In genomic region chr6:26295691-26296555, GRCh38 we compare ENCODE assay signal across 1 cellular context.
TF ChIP-seq lines count a peak whose summit lies in the region.

No MANE protein-coding gene starts in this region.

TF ChIP-seq in HepG2, 621 proteins besides CTCF, POLR2A, EP300 and RAD21 (continued from another document and continues in another):
- TF ChIP-seq ZNF362 (CRISPR knock-in tag; IDR thresholded peaks at IDR 0.05; ENCODE audit: borderline replicate concordance) (no peak), SIX1 (CRISPR knock-in tag; IDR thresholded peaks at IDR 0.05; ENCODE audit: borderline replicate concordance) (peak; percentile 79; the same call in 1 of the 2 replicates), NFE2L1 (CRISPR knock-in tag; IDR thresholded peaks at IDR 0.05; ENCODE audit: borderline replicate concordance) (no peak), TFDP2 (CRISPR knock-in tag; IDR thresholded peaks at IDR 0.05) (0 out of 2 replicates have a peak, but pooled peaks have one; percentile 49), PHF5A (CRISPR knock-in tag; IDR thresholded peaks at IDR 0.05; ENCODE audit: low read depth, unreplicated experiment) (peak; percentile 22), SMAD3 (CRISPR knock-in tag; IDR thresholded peaks at IDR 0.05) (0 out of 2 replicates have a peak, but pooled peaks have one; percentile 44), ZNF441 (CRISPR knock-in tag; IDR thresholded peaks at IDR 0.05; ENCODE audit: borderline replicate concordance) (peak; percentile 71; the same call in 1 of the 2 replicates), FOXC1 (CRISPR knock-in tag; IDR thresholded peaks at IDR 0.05; ENCODE audit: borderline replicate concordance) (0 out of 2 replicates have a peak, but pooled peaks have one; percentile 26), ZBTB25 (CRISPR knock-in tag; IDR thresholded peaks at IDR 0.05) (peak; percentile 25; the same call in 1 of the 2 replicates), MLX (CRISPR knock-in tag; IDR thresholded peaks at IDR 0.05) (peak; percentile 90), TGIF2 (CRISPR knock-in tag; IDR thresholded peaks at IDR 0.05) (peak; percentile 48; the same call in 1 of the 2 replicates), ZMAT5 (CRISPR knock-in tag; IDR thresholded peaks at IDR 0.05; ENCODE audit: borderline replicate concordance, low read depth) (no peak), PCBP2 (optimal IDR thresholded peaks at IDR 0.05; ENCODE audit: low read depth, low read length, poor library complexity, severe bottlenecking) (no peak), ZNF652 (CRISPR knock-in tag; IDR thresholded peaks at IDR 0.05; ENCODE audit: borderline replicate concordance, low read depth) (no peak), AKAP8 (CRISPR knock-in tag; IDR thresholded peaks at IDR 0.05) (no peak), MTERF4 (CRISPR knock-in tag; IDR thresholded peaks at IDR 0.05) (peak; percentile 74; the same call in 1 of the 2 replicates), HIC2 (CRISPR knock-in tag; IDR thresholded peaks at IDR 0.05; ENCODE audit: low read depth) (peak; percentile 21; the same call in 1 of the 2 replicates), ZNF816 (CRISPR knock-in tag; IDR thresholded peaks at IDR 0.05; ENCODE audit: borderline replicate concordance) (peak; percentile 59; the same call in 1 of the 2 replicates), HMGXB3 (CRISPR knock-in tag; IDR thresholded peaks at IDR 0.05; ENCODE audit: borderline replicate concordance) (peak; percentile 50), RNF2 (conservative IDR thresholded peaks at IDR 0.05; ENCODE audit: low read depth) (peak; percentile 85), ZNF280B (CRISPR knock-in tag; IDR thresholded peaks at IDR 0.05; ENCODE audit: borderline replicate concordance) (no peak), ZNF451 (CRISPR knock-in tag; IDR thresholded peaks at IDR 0.05) (no peak), GATAD1 (CRISPR knock-in tag; IDR thresholded peaks at IDR 0.05) (peak; percentile 52; the same call in 1 of the 2 replicates), NCOA2 (CRISPR knock-in tag; IDR thresholded peaks at IDR 0.05) (peak; percentile 35; the same call in 1 of the 2 replicates), ZNF777 (CRISPR knock-in tag; IDR thresholded peaks at IDR 0.05) (no peak), DRAP1 (CRISPR knock-in tag; IDR thresholded peaks at IDR 0.05) (peak; percentile 41; the same call in 1 of the 2 replicates), NFE2 (CRISPR knock-in tag; IDR thresholded peaks at IDR 0.05) (no peak), CBX5 (CRISPR knock-in tag; IDR thresholded peaks at IDR 0.05; ENCODE audit: borderline replicate concordance) (peak; percentile 63; the same call in 1 of the 2 replicates), PAWR (CRISPR knock-in tag; IDR thresholded peaks at IDR 0.05; ENCODE audit: borderline replicate concordance) (no peak), TBX2 (CRISPR knock-in tag; IDR thresholded peaks at IDR 0.05; ENCODE audit: borderline replicate concordance) (peak; percentile 44; the same call in 1 of the 2 replicates), ZFP36L1 (CRISPR knock-in tag; IDR thresholded peaks at IDR 0.05) (peak; percentile 80; the same call in 1 of the 2 replicates), FOSL2 (CRISPR knock-in tag; IDR thresholded peaks at IDR 0.05) (peak; percentile 98), ZNF414 (CRISPR knock-in tag; IDR thresholded peaks at IDR 0.05) (no peak; the same call in 1 of the 2 replicates), ZBTB1 (CRISPR knock-in tag; IDR thresholded peaks at IDR 0.05; ENCODE audit: borderline replicate concordance) (0 out of 2 replicates have a peak, but pooled peaks have one; percentile 34), USF2 (IDR thresholded peaks at IDR 0.05; ENCODE audit: low read depth, low read length) (peak; percentile 83), USF2 (CRISPR knock-in tag; IDR thresholded peaks at IDR 0.05; ENCODE audit: borderline replicate concordance) (peak; percentile 74; the same call in 1 of the 2 replicates), GTF2F1 (IDR thresholded peaks at IDR 0.05; ENCODE audit: low read length) (no peak), DPF2 (CRISPR knock-in tag; IDR thresholded peaks at IDR 0.05; ENCODE audit: borderline replicate concordance, low read depth) (peak; percentile 24; the same call in 1 of the 2 replicates)
